In genomic region chr15:79595995-79596622, GRCh38 we compare ENCODE assay signal across 8 cellular contexts.
DNase-seq lines count a peak whose midpoint lies in the region; ATAC-seq and TF ChIP-seq lines count a peak whose summit lies in the region.

No MANE protein-coding gene starts in this region.

- BruUV-seq in mammary epithelial cell (replicated peaks; lab: Mats Ljungman, UMichigan), result no TSS peak

- H3K79me2 ChIP-seq in mammary epithelial cell (ENCODE audit: insufficient read depth, low read length), result no peaks in the 10 kb centered on the region

- CTCF ChIA-PET in mammary epithelial cell (lab: Charles Lee; ENCODE audit: low non-redundant PET), result interaction anchor here (0.6 to 1.1 kb wide), 13 partner anchors 21 to 557 kb away, joined by 3 to 24 read pairs (median 7); partner anchors contain the start of gene FAH

- H2AFZ ChIP-seq in mammary epithelial cell (ENCODE audit: low read depth, low read length), result peak overlapping the region; percentile 57

- no peak overlapping the region for H3K9ac ChIP-seq in mammary epithelial cell (ENCODE audit: insufficient read depth, low read length)

- H3K4me1 ChIP-seq in mammary epithelial cell (ENCODE audit: insufficient read depth, low read length), result no peaks in the 10 kb centered on the region

- H4K20me1 ChIP-seq in mammary epithelial cell (ENCODE audit: insufficient read depth, low read length), result no peaks in the 10 kb centered on the region

- H3K27ac ChIP-seq in mammary epithelial cell (ENCODE audit: insufficient read depth, low read depth, low read length), result no peak overlapping the region

- H3K4me2 ChIP-seq in mammary epithelial cell (ENCODE audit: insufficient read depth, low read depth, low read length), result no peak overlapping the region

- no peak overlapping the region for H3K4me3 ChIP-seq in mammary epithelial cell (replicated peaks in 1 of 3; ENCODE audit: insufficient read depth in 1 of 3, low read depth in 2 of 3, low read length in 3 of 3)

- H3K36me3 ChIP-seq in mammary epithelial cell (ENCODE audit: insufficient read depth, low read length), result no peaks in the 10 kb centered on the region

- TF ChIP-seq CTCF in AG09319 (IDR thresholded peaks at IDR 0.05; ENCODE audit: low read depth, low read length), result peak; percentile 79
- peak; percentile 99 for TF ChIP-seq CTCF in mammary epithelial cell (conservative IDR thresholded peaks at IDR 0.05 in 1 of 2, IDR thresholded peaks at IDR 0.05 in 1 of 2; ENCODE audit: extremely low read depth in 1 of 2, insufficient read depth in 1 of 2, low read depth in 1 of 2, low read length in 2 of 2)

- no peaks in the 10 kb centered on the region for H3K9me3 ChIP-seq in mammary epithelial cell (replicated peaks; ENCODE audit: insufficient read depth, low read length)

- no peaks in the 10 kb centered on the region for H3K36me3 Mint-ChIP-seq in stimulated activated effector memory CD8-positive, alpha-beta T cell treated with anti-CD3 and anti-CD28 coated beads, Interleukin-12 subunit alpha, Interleukin-12 subunit beta, amount 100 ng/mL, for 72 hours

- intact Hi-C loops in mammary epithelial cell (cut with micrococcal nuclease), result loop anchor here (1.0 to 10.0 kb wide), 6 partner anchors 146 to 719 kb away; no protein-coding TSS in a partner anchor

- peaks cover 3% of the 10 kb centered on the region for H3K27me3 ChIP-seq in mammary epithelial cell (ENCODE audit: insufficient read depth, low read length)

- dilution Hi-C loops in mammary epithelial cell (cut with HindIII; ENCODE audit: low sequenced_read_pairs), result no loop called here

- DNase-seq in AG09319 (ENCODE audit: extremely low read depth, low read depth), result peak; percentile 22
- peak; percentile 79 for DNase-seq in NCI-H1092 (lab: John Stamatoyannopoulos, UW)
- DNase-seq in SIG-M5 (lab: John Stamatoyannopoulos, UW), result peak; percentile 34
- peak; percentile 81 for DNase-seq in mammary epithelial cell
- DNase-seq in left lobe of liver (ENCODE audit: low spot score), result peak; percentile 67
- DNase-seq in stimulated activated effector memory CD8-positive, alpha-beta T cell treated with anti-CD3 and anti-CD28 coated beads, Interleukin-12 subunit alpha, Interleukin-12 subunit beta, amount 100 ng/mL, for 72 hours (ENCODE audit: low spot score in 2 of 2), result peak; percentile 11 to 66

- no peaks in the 10 kb centered on the region for H3K9me3 Mint-ChIP-seq in stimulated activated effector memory CD8-positive, alpha-beta T cell treated with anti-CD3 and anti-CD28 coated beads, Interleukin-12 subunit alpha, Interleukin-12 subunit beta, amount 100 ng/mL, for 72 hours

- no peak overlapping the region for H3K4me3 Mint-ChIP-seq in stimulated activated effector memory CD8-positive, alpha-beta T cell treated with anti-CD3 and anti-CD28 coated beads, Interleukin-12 subunit alpha, Interleukin-12 subunit beta, amount 100 ng/mL, for 72 hours

- ATAC-seq in GM18505 (IDR thresholded peaks at IDR 0.05; ENCODE audit: unreplicated experiment), result peak; percentile 93
- peak; percentile 97 for ATAC-seq in HG02798 (IDR thresholded peaks at IDR 0.05; ENCODE audit: poor library complexity, unreplicated experiment)
- peak; percentile 100 for ATAC-seq in left lobe of liver
- ATAC-seq in stimulated activated effector memory CD8-positive, alpha-beta T cell treated with anti-CD3 and anti-CD28 coated beads, Interleukin-12 subunit alpha, Interleukin-12 subunit beta, amount 100 ng/mL, for 72 hours, result peak; percentile 89

- no peaks in the 10 kb centered on the region for H3K4me1 Mint-ChIP-seq in stimulated activated effector memory CD8-positive, alpha-beta T cell treated with anti-CD3 and anti-CD28 coated beads, Interleukin-12 subunit alpha, Interleukin-12 subunit beta, amount 100 ng/mL, for 72 hours

- 31% methylated on average over 4 of the region's 4 CpGs for WGBS in mammary epithelial cell (ENCODE audit: low coverage, missing lambda C conversion rate)

- H3K27ac Mint-ChIP-seq in stimulated activated effector memory CD8-positive, alpha-beta T cell treated with anti-CD3 and anti-CD28 coated beads, Interleukin-12 subunit alpha, Interleukin-12 subunit beta, amount 100 ng/mL, for 72 hours, result no peak overlapping the region

- no peak for TF ChIP-seq POLR2A in GM18505 (IDR thresholded peaks at IDR 0.05; ENCODE audit: borderline replicate concordance, extremely low read depth, insufficient read depth, insufficient read length)

- in situ Hi-C loops in mammary epithelial cell (cut with MboI; ENCODE audit: low sequenced_read_pairs in 2 of 2), result loop anchor here in 1 of 2 donors (10.0 to 25.0 kb wide), 2 partner anchors 211 to 259 kb away; no protein-coding TSS in a partner anchor

Comparison
In these comparisons a context has a peak if more than half of its experiments do, and no peak if none do; other contexts are left out.
1. DNase-seq: peak in every context shown above with its lines; median percentile 81 in mammary epithelial cell; 79 in NCI-H1092; 67 in left lobe of liver; 38 in stimulated activated effector memory CD8-positive, alpha-beta T cell treated with anti-CD3 and anti-CD28 coated beads, Interleukin-12 subunit alpha, Interleukin-12 subunit beta, amount 100 ng/mL, for 72 hours; 34 in SIG-M5; 22 in AG09319.